Comparison of ENCODE assay signal across 29 cellular contexts in the genomic region with DNA sequence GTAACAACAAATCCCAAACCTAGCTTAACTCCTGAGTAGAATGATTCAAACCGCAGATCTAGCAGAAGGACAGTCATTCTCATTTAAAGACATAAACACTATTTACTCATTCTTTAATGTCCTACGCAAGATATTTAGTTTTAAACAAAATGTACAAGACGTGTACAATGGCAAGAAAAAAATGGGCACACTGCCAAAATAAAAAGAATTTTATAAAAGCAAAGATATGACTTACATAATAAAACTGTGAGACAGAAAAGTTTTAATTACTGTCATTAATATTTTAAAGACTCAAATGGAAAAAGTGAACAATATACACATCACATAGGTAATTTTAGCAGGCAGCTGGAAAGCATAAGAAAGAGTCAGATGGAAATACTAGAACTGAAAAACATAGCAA.
"Had no signal": no experiment of that assay in that cellular context is flagged by ENCODE, and none has a peak within 500 bp of the region (broad histone marks: within the 10 kb centered on the region; RNA-seq: fewer than 3 reads in every experiment).

No MANE protein-coding gene starts in this region.

- H3K4me3 Mint-ChIP-seq: dendritic cell treated with granulocyte-macrophage colony-stimulating factor and Interleukin-4, amounts not matched to agents 40 ng/mL and 50 ng/mL, for 4 days; effector memory CD8-positive, alpha-beta T cell; endodermal cell had no signal

- H3K4me3 ChIP-seq: colonic mucosa, coronary artery, dorsolateral prefrontal cortex, esophagus muscularis mucosa, esophagus squamous epithelium, gastrocnemius medialis, gastroesophageal sphincter, heart left ventricle, heart right ventricle, hepatocyte had no signal

- H3K4me1 Mint-ChIP-seq: endodermal cell had no signal

- H2AFZ ChIP-seq: hepatocyte had no signal

- H3K27ac ChIP-seq: colonic mucosa, coronary artery, dorsolateral prefrontal cortex, epithelial cell of prostate, esophagus muscularis mucosa, esophagus squamous epithelium, foreskin keratinocyte, gastrocnemius medialis, gastroesophageal sphincter, heart left ventricle, heart right ventricle, hepatocyte had no signal

- H3K79me2 ChIP-seq: hepatocyte had no signal

- H3K9me3 Mint-ChIP-seq: endodermal cell had no signal

- H3K36me3 ChIP-seq: colonic mucosa, esophagus muscularis mucosa, esophagus squamous epithelium, gastrocnemius medialis, gastroesophageal sphincter, heart left ventricle, heart right ventricle had no signal

- H3K27me3 Mint-ChIP-seq: dendritic cell treated with granulocyte-macrophage colony-stimulating factor and Interleukin-4, amounts not matched to agents 40 ng/mL and 50 ng/mL, for 4 days; effector memory CD8-positive, alpha-beta T cell had no signal

- ATAC-seq: effector memory CD8-positive, alpha-beta T cell; esophagus mucosa; foreskin keratinocyte; gastrocnemius medialis; gastroesophageal sphincter; heart left ventricle; heart right ventricle had no signal

- H3K4me1 ChIP-seq: colonic mucosa, esophagus muscularis mucosa, esophagus squamous epithelium, foreskin keratinocyte, gastrocnemius medialis, gastroesophageal sphincter, heart left ventricle, heart right ventricle had no signal

- DNase-seq: colonic mucosa; cortex of kidney; dermis blood vessel endothelial cell; dorsolateral prefrontal cortex; effector CD4-positive, alpha-beta T cell; effector CD8-positive, alpha-beta T cell; effector memory CD4-positive, alpha-beta T cell; effector memory CD8-positive, alpha-beta T cell; endodermal cell; erythroblast; esophagus squamous epithelium; foreskin fibroblast; foreskin keratinocyte; foreskin melanocyte; gastrocnemius medialis; glutamatergic neuron; head of caudate nucleus; heart left ventricle; heart right ventricle had no signal

- FAIRE-seq: colon, endometrium, endothelial cell of umbilical vein had no signal

- H3K9me3 ChIP-seq: colonic mucosa, esophagus squamous epithelium, gastrocnemius medialis had no signal

- H3K4me2 ChIP-seq: hepatocyte had no signal

- H3K27me3 ChIP-seq: colonic mucosa, dorsolateral prefrontal cortex, esophagus muscularis mucosa, esophagus squamous epithelium, foreskin keratinocyte, gastrocnemius medialis, gastroesophageal sphincter, heart left ventricle, heart right ventricle, hepatocyte had no signal

- H3K27ac Mint-ChIP-seq: dendritic cell treated with granulocyte-macrophage colony-stimulating factor and Interleukin-4, amounts not matched to agents 40 ng/mL and 50 ng/mL, for 4 days; effector memory CD8-positive, alpha-beta T cell; endodermal cell had no signal
